Comparison of ENCODE assay signal across 8 cellular contexts in the genomic region with DNA sequence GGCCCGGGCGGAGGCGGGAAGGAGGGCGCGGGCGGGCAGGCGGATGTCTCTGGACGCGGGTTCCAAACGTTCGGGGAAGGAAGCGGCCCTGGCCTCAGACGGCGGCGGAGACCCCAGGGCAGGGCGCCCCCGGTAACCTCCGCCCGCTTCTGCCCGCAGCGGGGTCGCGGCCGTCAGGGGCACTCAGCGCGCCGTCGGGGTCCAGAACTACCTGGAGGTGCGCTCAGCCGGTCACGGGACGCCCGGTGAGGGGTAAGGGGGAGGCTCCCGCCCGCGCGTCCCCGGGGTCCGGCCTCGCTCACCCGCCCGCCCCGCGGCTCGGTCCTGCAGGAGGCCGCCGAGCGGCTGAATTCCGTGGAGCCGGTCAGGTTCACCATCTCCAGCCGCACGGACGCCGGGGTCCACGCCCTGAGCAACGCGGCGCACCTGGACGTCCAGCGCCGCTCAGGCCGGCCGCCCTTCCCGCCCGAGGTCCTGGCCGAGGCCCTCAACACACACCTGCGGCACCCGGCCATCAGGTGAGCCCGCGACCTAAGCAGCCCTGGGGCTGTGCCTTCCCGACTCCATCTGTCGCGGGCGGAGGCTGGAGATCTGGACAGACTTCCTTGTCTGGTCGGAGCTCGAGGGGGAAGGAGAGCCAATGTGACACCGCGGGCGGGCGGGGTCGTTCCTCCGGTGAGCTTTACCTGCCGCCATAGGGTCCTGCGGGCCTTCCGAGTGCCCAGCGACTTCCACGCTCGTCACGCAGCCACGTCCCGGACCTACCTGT. TPM values are rescaled to one million over a fixed set of nuclear protein-coding genes. Genes with fewer than 3 reads are reported as not detected.
A peak's percentile ranks its signal among the peaks of the same experiment; 100 is the strongest.
DNase-seq lines count a peak whose midpoint lies in the region; ATAC-seq and TF ChIP-seq lines count a peak whose summit lies in the region.

No MANE protein-coding gene starts in this region.

- H3K27me3 Mint-ChIP-seq in T-helper 17 cell (no peaks in the 10 kb centered on the region), neural crest cell (ENCODE audit: low read depth) (no peaks in the 10 kb centered on the region)

- ATAC-seq in T-helper 17 cell (no peak), GM21381 (IDR thresholded peaks at IDR 0.05; ENCODE audit: unreplicated experiment) (no peak), HG03520 (IDR thresholded peaks at IDR 0.05; ENCODE audit: unreplicated experiment) (no peak)

- no peaks in the 10 kb centered on the region for H3K9me3 ChIP-seq in T-helper 17 cell (ENCODE audit: control insufficient read depth, low read length, poor library complexity, severe bottlenecking)

- no peak for TF ChIP-seq CTCF in HFF-Myc (IDR thresholded peaks at IDR 0.05; ENCODE audit: low read depth, low read length, missing control alignments)
- TF ChIP-seq CTCF in neural crest cell (conservative IDR thresholded peaks at IDR 0.05): no peak

- peak overlapping the region; percentile 79 for H3K4me3 ChIP-seq in HFF-Myc (replicated peaks; ENCODE audit: low read depth, low read length)

- TF ChIP-seq POLR2A in erythroblast (IDR thresholded peaks at IDR 0.05; ENCODE audit: low read length): no peak

- H3K27ac Mint-ChIP-seq in T-helper 17 cell: no peak overlapping the region
- peak overlapping the region; percentile 27 for H3K27ac Mint-ChIP-seq in neural crest cell (ENCODE audit: unreplicated experiment)

- H3K36me3 Mint-ChIP-seq in T-helper 17 cell (ENCODE audit: low read depth) (no peaks in the 10 kb centered on the region), neural crest cell (ENCODE audit: low read depth) (no peaks in the 10 kb centered on the region)

- DNase-seq in ELF-1 (ENCODE audit: low read depth, low spot score): peak; percentile 69
- DNase-seq in HFF-Myc (ENCODE audit: extremely low read depth, low read depth): no peak
- no peak for DNase-seq in T-helper 17 cell
- peak; percentile 57 to 63 for DNase-seq in erythroblast (lab: John Stamatoyannopoulos, UW)
- DNase-seq in neural crest cell (ENCODE audit: low read depth, low spot score): no peak
- DNase-seq in effector CD8-positive, alpha-beta T cell (lab: John Stamatoyannopoulos, UW): no peak

- H3K4me3 Mint-ChIP-seq in T-helper 17 cell: peak overlapping the region; percentile 88
- H3K4me3 Mint-ChIP-seq in neural crest cell: peak overlapping the region; percentile 88

- no peaks in the 10 kb centered on the region for H3K9me3 Mint-ChIP-seq in neural crest cell

- H3K4me1 Mint-ChIP-seq in T-helper 17 cell (peaks cover 17% of the 10 kb centered on the region), neural crest cell (peaks cover 24% of the 10 kb centered on the region)

RNA-seq across cellular contexts. Expression of a gene that starts 0.5 kb away (rescaled TPM):
- 10 to 100 TPM; 10.6 to 14.9 TPM for total RNA-seq in T-helper 17 cell
- total RNA-seq in neural crest cell: 26.3 and 27.9 TPM in 2 replicates

RNA-seq across cellular contexts. Expression of a gene that starts 1.2 kb away (rescaled TPM):
- total RNA-seq in T-helper 17 cell: 10 to 100 TPM; 63.5 to 66.2 TPM
- 111 and 124 TPM in 2 replicates for total RNA-seq in neural crest cell

RNA-seq across cellular contexts. Expression of a gene that starts 15.5 kb away (rescaled TPM):
- total RNA-seq in T-helper 17 cell: 100 to 1,000 TPM; 130 to 132 TPM
- 137 and 160 TPM in 2 replicates for total RNA-seq in neural crest cell

RNA-seq across cellular contexts. Expression of a gene that starts 15.7 kb away (rescaled TPM):
- total RNA-seq in T-helper 17 cell (10 to 100 TPM; 14.3 to 15.7 TPM), neural crest cell (18.9 and 19.8 TPM in 2 replicates)

RNA-seq across cellular contexts. Expression of a gene that starts 22.1 kb away (rescaled TPM):
- total RNA-seq in T-helper 17 cell (under 1 TPM; 0.72 to 0.96 TPM), neural crest cell (0.64 and 0.68 TPM in 2 replicates)

Comparison
In these comparisons a context has a peak if more than half of its experiments do, and no peak if none do; other contexts are left out.
1. DNase-seq: peak in ELF-1 (single experiment) and erythroblast (2 of 2); none in HFF-Myc (single experiment), T-helper 17 cell (0 of 3), neural crest cell (single experiment) and effector CD8-positive, alpha-beta T cell (single experiment).